Comparison of ENCODE assay signal across 21 cellular contexts in genomic region chr9:108374606-108375005, GRCh38.
"Had no signal": no experiment of that assay in that cellular context is flagged by ENCODE, and none has a peak within 500 bp of the region (broad histone marks: within the 10 kb centered on the region; RNA-seq: fewer than 3 reads in every experiment).

No MANE protein-coding gene starts in this region.

- H3K36me3 ChIP-seq: gastroesophageal sphincter, heart right ventricle, left lung, neutrophil, thoracic aorta had no signal

- H3K27ac ChIP-seq: gastroesophageal sphincter, heart right ventricle, left lung, neutrophil, thoracic aorta had no signal

- DNase-seq: activated CD4-positive, alpha-beta memory T cell treated with anti-CD3 and anti-CD28 coated beads, Interleukin-2, amount 10 ng/mL, durations not matched to agents 7 days and 5 days; activated CD4-positive, alpha-beta T cell treated with anti-CD3 and anti-CD28 coated beads for 4 hours; activated gamma-delta T cell; activated T-cell treated with anti-CD3 and anti-CD28 coated beads, Interleukin-2, amount 50 U/mL, for 24 hours; amniotic stem cell; central memory CD4-positive, alpha-beta T cell; cortex of kidney; effector CD8-positive, alpha-beta T cell; heart right ventricle; left lung; naive thymus-derived CD8-positive, alpha-beta T cell; retina had no signal

- FAIRE-seq: endothelial cell of umbilical vein, islet of Langerhans, TTC549 had no signal

- ATAC-seq: activated naive CD4-positive, alpha-beta T cell treated with anti-CD3 and anti-CD28 coated beads, Interleukin-2, amount 50 U/mL, for 72 hours; gastroesophageal sphincter; heart right ventricle; left lung; naive thymus-derived CD8-positive, alpha-beta T cell; stimulated activated effector memory CD8-positive, alpha-beta T cell treated with anti-CD3 and anti-CD28 coated beads, Interleukin-12 subunit alpha, Interleukin-12 subunit beta, amount 100 ng/mL, for 72 hours; WTC11 had no signal

- H3K27me3 ChIP-seq: gastroesophageal sphincter, heart right ventricle, left lung, neutrophil had no signal

- H3K4me1 ChIP-seq: gastroesophageal sphincter, heart right ventricle, left lung had no signal

- H3K4me3 ChIP-seq: gastroesophageal sphincter, heart right ventricle, left lung, thoracic aorta had no signal

- H3K9me3 ChIP-seq: neutrophil had no signal
